36 cellular contexts compared by ENCODE assay signal in genomic region chr2:159850789-159851188, GRCh38. TPM values are rescaled to one million over a fixed set of nuclear protein-coding genes. Genes with fewer than 3 reads are reported as not detected.
DNase-seq lines count a peak whose midpoint lies in the region; ATAC-seq, FAIRE-seq and TF ChIP-seq lines count a peak whose summit lies in the region.
"Had no signal": no experiment of that assay in that cellular context is flagged by ENCODE, and none has a peak within 500 bp of the region (broad histone marks: within the 10 kb centered on the region; RNA-seq: fewer than 3 reads in every experiment).

No MANE protein-coding gene starts in this region.

- no peak overlapping the region for H2AFZ ChIP-seq in K562 (ENCODE audit: low read depth, low read length)

- no peak for TF ChIP-seq CTCF in HEK293 (tag by site-specific recombination; IDR thresholded peaks at IDR 0.05)
- no peak for TF ChIP-seq CTCF in K562 (IDR thresholded peaks at IDR 0.05 in 2 of 3, conservative IDR thresholded peaks at IDR 0.05 in 1 of 3; ENCODE audit: insufficient read depth in 2 of 3, low read depth in 1 of 3, low read length in 3 of 3)

- H4K20me1 ChIP-seq in K562 (replicated peaks; ENCODE audit: control insufficient read depth, insufficient read depth, low read length) = no peaks in the 10 kb centered on the region
- H4K20me1 ChIP-seq: BLaER1; BLaER1 treated with 17β-estradiol and CSF1 and Interleukin-3, amounts not matched to agents 10 nM and 100 nM had no signal

- no peak for TF ChIP-seq RAD21 in K562 (CRISPR knock-in tag; conservative IDR thresholded peaks at IDR 0.05 in 1 of 2, IDR thresholded peaks at IDR 0.05 in 1 of 2)

- H3K4me3 ChIP-seq in HEK293 (ENCODE audit: low read depth, low read length) = no peak overlapping the region
- no peak overlapping the region for H3K4me3 ChIP-seq in K562
- H3K4me3 ChIP-seq: A549; BLaER1; BLaER1 treated with 17β-estradiol and CSF1 and Interleukin-3, amounts not matched to agents 10 nM and 100 nM had no signal

- peaks cover 5 to 6% of the 10 kb centered on the region in 2 experiments; a peak in 3 of 5 replicates for H3K27me3 ChIP-seq in K562 (ENCODE audit: control insufficient read depth in 2 of 2, insufficient read depth in 2 of 2, low read length in 2 of 2)
- H3K27me3 ChIP-seq: BE2C; BLaER1; BLaER1 treated with 17β-estradiol and CSF1 and Interleukin-3, amounts not matched to agents 10 nM and 100 nM had no signal

- FAIRE-seq in K562 (lab: Jason Lieb, UNC) = no peak
- FAIRE-seq: A204.1, A549, D721Med had no signal

- H3K4me1 ChIP-seq in HEK293 (ENCODE audit: control insufficient read depth, insufficient read depth, low read length) = no peaks in the 10 kb centered on the region
- H3K4me1 ChIP-seq in K562 (replicated peaks in 1 of 2; ENCODE audit: control insufficient read depth in 2 of 2, insufficient read depth in 2 of 2, low read length in 2 of 2) = no peaks in the 10 kb centered on the region
- H3K4me1 ChIP-seq: A549, BE2C, BLaER1, Caco-2 had no signal

- no peak for ATAC-seq in K562
- no peak for ATAC-seq in activated naive CD8-positive, alpha-beta T cell treated with anti-CD3 and anti-CD28 coated beads, Interleukin-2, amount 50 U/mL, for 24 hours
- no peak for ATAC-seq in activated T-cell treated with anti-CD3 and anti-CD28 coated beads, Interleukin-2, amount 50 U/mL, for 72 hours (replicated peaks in 1 of 2)
- ATAC-seq: A549; CD8-positive, alpha-beta T cell had no signal

- no peaks in the 10 kb centered on the region for H3K9me3 ChIP-seq in HEK293 (ENCODE audit: control insufficient read depth, insufficient read depth, low read depth, low read length)
- H3K9me3 ChIP-seq in K562 (replicated peaks; ENCODE audit: control insufficient read depth, insufficient read depth, low read depth, low read length) = no peaks in the 10 kb centered on the region
- H3K9me3 ChIP-seq: A549; BE2C; BLaER1; BLaER1 treated with 17β-estradiol and CSF1 and Interleukin-3, amounts not matched to agents 10 nM and 100 nM; Caco-2 had no signal

- no peaks in the 10 kb centered on the region for H3K79me2 ChIP-seq in K562 (ENCODE audit: control insufficient read depth, insufficient read depth, low read length)

- no peak overlapping the region for H3K4me3 Mint-ChIP-seq in activated naive CD8-positive, alpha-beta T cell treated with anti-CD3 and anti-CD28 coated beads, Interleukin-2, amount 50 U/mL, for 24 hours
- H3K4me3 Mint-ChIP-seq in activated T-cell treated with anti-CD3 and anti-CD28 coated beads, Interleukin-2, amount 50 U/mL, for 72 hours = no peak overlapping the region
- H3K4me3 Mint-ChIP-seq: B cell; CD14-positive monocyte; CD4-positive, alpha-beta memory T cell; CD4-positive, alpha-beta T cell; CD4-positive, CD25-positive, alpha-beta regulatory T cell; CD8-positive, alpha-beta memory T cell; CD8-positive, alpha-beta T cell had no signal

- no peak for DNase-seq in K562 (ENCODE audit: extremely low read depth in 1 of 4, low spot score in 3 of 4)
- no peak for DNase-seq in activated naive CD8-positive, alpha-beta T cell treated with anti-CD3 and anti-CD28 coated beads, Interleukin-2, amount 50 U/mL, for 24 hours
- DNase-seq in activated T-cell treated with anti-CD3 and anti-CD28 coated beads, Interleukin-2, amount 50 U/mL, for 72 hours = no peak
- DNase-seq: 8988T; ACHN; AML-193; BE2C; C1 segment of cervical spinal cord; Caco-2; Calu3; CD4-positive, alpha-beta memory T cell; CD4-positive, alpha-beta T cell; CD4-positive, CD25-positive, alpha-beta regulatory T cell; CD8-positive, alpha-beta memory T cell; CD8-positive, alpha-beta T cell; COR-L47; DMS 273 treated with DMSO at 0.1 percent for 48 hours; DMS153; DMS53; DMS79; DMS79 treated with DMSO at 0.1 percent for 48 hours; DND-41; EL had no signal

- no peaks in the 10 kb centered on the region for H3K9me3 Mint-ChIP-seq in activated naive CD8-positive, alpha-beta T cell treated with anti-CD3 and anti-CD28 coated beads, Interleukin-2, amount 50 U/mL, for 24 hours
- no peaks in the 10 kb centered on the region for H3K9me3 Mint-ChIP-seq in activated T-cell treated with anti-CD3 and anti-CD28 coated beads, Interleukin-2, amount 50 U/mL, for 72 hours
- H3K9me3 Mint-ChIP-seq: CD14-positive monocyte; CD4-positive, alpha-beta memory T cell; CD4-positive, alpha-beta T cell; CD4-positive, CD25-positive, alpha-beta regulatory T cell; CD8-positive, alpha-beta memory T cell; CD8-positive, alpha-beta T cell had no signal

- no peak overlapping the region for H3K9ac ChIP-seq in K562 (ENCODE audit: insufficient read depth in 1 of 2, low read depth in 2 of 2, low read length in 2 of 2)
- H3K9ac ChIP-seq: BLaER1; BLaER1 treated with 17β-estradiol and CSF1 and Interleukin-3, amounts not matched to agents 10 nM and 100 nM had no signal

- no peak for TF ChIP-seq POLR2A in K562 (conservative IDR thresholded peaks at IDR 0.05)

- no peaks in the 10 kb centered on the region for H3K27me3 Mint-ChIP-seq in activated naive CD8-positive, alpha-beta T cell treated with anti-CD3 and anti-CD28 coated beads, Interleukin-2, amount 50 U/mL, for 24 hours
- no peaks in the 10 kb centered on the region for H3K27me3 Mint-ChIP-seq in activated T-cell treated with anti-CD3 and anti-CD28 coated beads, Interleukin-2, amount 50 U/mL, for 72 hours (ENCODE audit: low read depth)
- H3K27me3 Mint-ChIP-seq: B cell; CD4-positive, alpha-beta memory T cell; CD4-positive, alpha-beta T cell; CD4-positive, CD25-positive, alpha-beta regulatory T cell; CD8-positive, alpha-beta memory T cell had no signal

- in situ Hi-C loops in K562 (cut with MboI) = no loop called here

- no peak for TF ChIP-seq EP300 in K562 (IDR thresholded peaks at IDR 0.05; ENCODE audit: low read length)

- H3K27ac ChIP-seq in HEK293 (ENCODE audit: extremely low read depth, low read depth, low read length) (no peak overlapping the region), K562 (ENCODE audit: extremely low read depth, low read depth, low read length) (no peak overlapping the region)
- H3K27ac ChIP-seq: 22Rv1; A549; BLaER1; BLaER1 treated with 17β-estradiol and CSF1 and Interleukin-3, amounts not matched to agents 10 nM and 100 nM; C4-2B had no signal

- H3K27ac Mint-ChIP-seq in activated naive CD8-positive, alpha-beta T cell treated with anti-CD3 and anti-CD28 coated beads, Interleukin-2, amount 50 U/mL, for 24 hours = no peak overlapping the region
- no peak overlapping the region for H3K27ac Mint-ChIP-seq in activated T-cell treated with anti-CD3 and anti-CD28 coated beads, Interleukin-2, amount 50 U/mL, for 72 hours
- H3K27ac Mint-ChIP-seq: B cell; CD4-positive, alpha-beta T cell; CD4-positive, CD25-positive, alpha-beta regulatory T cell; CD8-positive, alpha-beta T cell had no signal

- no TSS peak for BruUV-seq in K562 (replicated peaks; lab: Mats Ljungman, UMichigan)

- no peaks in the 10 kb centered on the region for H3K36me3 ChIP-seq in HEK293 (ENCODE audit: control insufficient read depth in 2 of 2, insufficient read depth in 1 of 2, low read length in 2 of 2)
- no peaks in the 10 kb centered on the region for H3K36me3 ChIP-seq in K562 (ENCODE audit: control insufficient read depth, insufficient read depth, low read length)
- H3K36me3 ChIP-seq: BE2C had no signal

- CTCF ChIA-PET in HEK293 (lab: Yijun Ruan, JAX) (no interaction called here), K562 (lab: Yijun Ruan, JAX; ENCODE audit: low intra/inter-chr PET ratio) (no interaction called here)

- H3K4me2 ChIP-seq in K562 (ENCODE audit: insufficient read depth, low read length) = no peak overlapping the region
- H3K4me2 ChIP-seq: A549; BLaER1; BLaER1 treated with 17β-estradiol and CSF1 and Interleukin-3, amounts not matched to agents 10 nM and 100 nM had no signal

- H3K4me1 Mint-ChIP-seq in activated naive CD8-positive, alpha-beta T cell treated with anti-CD3 and anti-CD28 coated beads, Interleukin-2, amount 50 U/mL, for 24 hours = no peaks in the 10 kb centered on the region
- H3K4me1 Mint-ChIP-seq in activated T-cell treated with anti-CD3 and anti-CD28 coated beads, Interleukin-2, amount 50 U/mL, for 72 hours (ENCODE audit: low read depth) = no peaks in the 10 kb centered on the region
- H3K4me1 Mint-ChIP-seq: CD8-positive, alpha-beta memory T cell had no signal

- intact Hi-C loops in K562 (cut with micrococcal nuclease) = no loop called here

- POLR2A ChIA-PET in HEK293 (lab: Yijun Ruan, JAX) (no interaction called here), K562 (lab: Yijun Ruan, JAX) (interaction anchor here (0.7 kb wide), 1 partner anchor 15 kb away, joined by 3 read pairs; no protein-coding TSS in a partner anchor)

- H3K9me1 ChIP-seq in K562 (ENCODE audit: control insufficient read depth, insufficient read depth, low read length) = no peaks in the 10 kb centered on the region

- peaks cover 41% of the 10 kb centered on the region for H3K36me3 Mint-ChIP-seq in activated naive CD8-positive, alpha-beta T cell treated with anti-CD3 and anti-CD28 coated beads, Interleukin-2, amount 50 U/mL, for 24 hours (ENCODE audit: low read depth)
- peaks cover 15 to 47% of the 10 kb centered on the region in 2 donors for H3K36me3 Mint-ChIP-seq in activated T-cell treated with anti-CD3 and anti-CD28 coated beads, Interleukin-2, amount 50 U/mL, for 72 hours (ENCODE audit: insufficient read depth in 2 of 2)

RNA-seq across cellular contexts. Expression of gene CD302, which starts 52.8 kb away (rescaled TPM):
- total RNA-seq in K562 (2011; cell fraction: chromatin; rRNA removed; ENCODE audit: low replicate concordance) = 0.14 TPM in 1 of 2 replicates, not detected in the other
- total RNA-seq in K562 (2011; cell fraction: nucleolus; rRNA removed) = not detected in 2 replicates
- total RNA-seq in K562 (2011; cell fraction: nucleoplasm; rRNA removed) = not detected in 2 replicates
- total RNA-seq in K562 (2014; rRNA removed) = not detected in 2 replicates
- 0.04 TPM in 1 of 2 replicates, not detected in the other for total RNA-seq in K562 (2014; rRNA removed; fragmentation: Illumina TruSeq; extraction: Trizol)
- not detected in 2 replicates for total RNA-seq in K562 (2015; rRNA removed; fragmentation: Illumina TruSeq; extraction: Trizol)
- total RNA-seq in K562 (2021) = 0.07 and 0.11 TPM in 2 replicates
- polyA plus RNA-seq in K562 (2011; rRNA removed) = 0.01 and 0.03 TPM in 2 replicates
- polyA plus RNA-seq in K562 (2011; cell fraction: cytosol; rRNA removed) = 0.01 TPM in 1 of 2 replicates, not detected in the other
- polyA plus RNA-seq in K562 (2011; cell fraction: nucleus; rRNA removed) = 0.04 TPM in 1 of 2 replicates, not detected in the other
- polyA plus RNA-seq in K562 (2012) = 0.03 TPM in 2 replicates
- polyA plus RNA-seq in K562 (2014; fragmentation: Illumina TruSeq; extraction: Trizol) = not detected in 2 replicates
- polyA plus RNA-seq in K562 (2014; fragmentation: Nextera tagmentation; extraction: Ambion mirVana) = under 1 TPM in 1 of 2 experiments, not detected in 1; 0.04 TPM
- polyA plus RNA-seq in K562 (2014; rRNA removed) = not detected in 2 replicates
- polyA minus RNA-seq in K562 (2011; rRNA and poly(A)+ RNA removed) = 0.04 TPM in 1 of 2 replicates, not detected in the other
- not detected in 2 replicates for polyA minus RNA-seq in K562 (2011; cell fraction: cytosol; rRNA and poly(A)+ RNA removed)
- 0.13 and 0.22 TPM in 2 replicates for polyA minus RNA-seq in K562 (2011; cell fraction: nucleus; rRNA and poly(A)+ RNA removed)
- total RNA-seq in activated T-cell treated with anti-CD3 and anti-CD28 coated beads, Interleukin-2, amount 50 U/mL, for 72 hours = under 1 TPM; 0.72 to 0.88 TPM

RNA-seq across cellular contexts. Expression of gene LY75, which starts 53.8 kb away (rescaled TPM):
- total RNA-seq in K562 (2011; cell fraction: chromatin; rRNA removed; ENCODE audit: low replicate concordance) = not detected in 2 replicates
- not detected in 2 replicates for total RNA-seq in K562 (2011; cell fraction: nucleolus; rRNA removed)
- total RNA-seq in K562 (2011; cell fraction: nucleoplasm; rRNA removed) = 0.29 TPM in 1 of 2 replicates, not detected in the other
- not detected in 2 replicates for total RNA-seq in K562 (2014; rRNA removed)
- not detected in 2 replicates for total RNA-seq in K562 (2014; rRNA removed; fragmentation: Illumina TruSeq; extraction: Trizol)
- total RNA-seq in K562 (2015; rRNA removed; fragmentation: Illumina TruSeq; extraction: Trizol) = not detected in 2 replicates
- total RNA-seq in K562 (2021) = 0.09 and 0.16 TPM in 2 replicates
- polyA plus RNA-seq in K562 (2011; rRNA removed) = 0.06 TPM in 1 of 2 replicates, not detected in the other
- not detected in 2 replicates for polyA plus RNA-seq in K562 (2011; cell fraction: cytosol; rRNA removed)
- not detected in 2 replicates for polyA plus RNA-seq in K562 (2011; cell fraction: nucleus; rRNA removed)
- 0.01 and 0.03 TPM in 2 replicates for polyA plus RNA-seq in K562 (2012)
- not detected in 2 replicates for polyA plus RNA-seq in K562 (2014; fragmentation: Illumina TruSeq; extraction: Trizol)
- polyA plus RNA-seq in K562 (2014; fragmentation: Nextera tagmentation; extraction: Ambion mirVana) = under 1 TPM in 1 of 2 experiments, not detected in 1; 0.01 TPM
- polyA plus RNA-seq in K562 (2014; rRNA removed) = not detected in 2 replicates
- polyA minus RNA-seq in K562 (2011; rRNA and poly(A)+ RNA removed) = not detected in 2 replicates
- polyA minus RNA-seq in K562 (2011; cell fraction: cytosol; rRNA and poly(A)+ RNA removed) = not detected in 2 replicates
- polyA minus RNA-seq in K562 (2011; cell fraction: nucleus; rRNA and poly(A)+ RNA removed) = not detected in 2 replicates
- 100 to 1,000 TPM; 108 to 114 TPM for total RNA-seq in activated T-cell treated with anti-CD3 and anti-CD28 coated beads, Interleukin-2, amount 50 U/mL, for 72 hours
- total RNA-seq: A172, A673 had no signal
- polyA plus RNA-seq: AG04450 had no signal

Comparison
In these comparisons a context has a peak if more than half of its experiments do, and no peak if none do; other contexts are left out.
1. RNA of gene LY75, which starts 53.8 kb away (total RNA-seq): 108 to 114 TPM in activated T-cell treated with anti-CD3 and anti-CD28 coated beads, Interleukin-2, amount 50 U/mL, for 72 hours; 0.09 to 0.29 TPM in K562; every median in the first group is over 10 times any median in the second.